25 cellular contexts compared by ENCODE assay signal in genomic region chr10:85513450-85513849, GRCh38.
"Had no signal": no experiment of that assay in that cellular context is flagged by ENCODE, and none has a peak within 500 bp of the region (broad histone marks: within the 10 kb centered on the region; RNA-seq: fewer than 3 reads in every experiment).

No MANE protein-coding gene starts in this region.

- H2AFZ ChIP-seq: parathyroid adenoma had no signal

- H3K27ac ChIP-seq: esophagus squamous epithelium, left lung, parathyroid adenoma, right lobe of liver, thoracic aorta, tibial nerve, upper lobe of left lung had no signal

- DNase-seq: cortex of kidney; effector memory CD8-positive, alpha-beta T cell; erythroblast; esophagus squamous epithelium; foreskin melanocyte; hypothalamus; left cardiac atrium; left lung; mesenchymal stem cell; mucosa of descending colon; naive B cell; right lobe of liver; small intestine; stimulated activated CD4-positive, alpha-beta T cell treated with anti-CD3 and anti-CD28 coated beads, Interleukin-15, amount 100 ng/mL, for 24 hours; stimulated activated CD4-positive, alpha-beta T cell treated with anti-CD3 and anti-CD28 coated beads, Interleukin-2, amount 100 ng/mL, for 48 hours; stimulated activated naive B cell treated with anti-CD40 and anti-IgM and Interleukin-4, amounts not matched to agents 10 μg/mL and 1 μg/mL and 100 μg/mL, for 72 hours; upper lobe of left lung had no signal

- H3K27ac Mint-ChIP-seq: effector memory CD8-positive, alpha-beta T cell; mesothelial cell of epicardium; naive B cell; natural killer cell treated with Interleukin-12 subunit alpha and Interleukin-12 subunit beta and Interleukin-15 and Interleukin-18, amount 100 ng/mL, for 72 hours; progenitor cell of endocrine pancreas; stimulated activated naive B cell treated with anti-CD40 and anti-IgM and Interleukin-4, amounts not matched to agents 10 μg/mL and 1 μg/mL and 100 μg/mL, for 72 hours; stimulated activated naive CD8-positive, alpha-beta T cell treated with anti-CD3 and anti-CD28 coated beads, Interleukin-15, Interleukin-2, amounts not matched to agents 100 ng/mL and 50 ng/mL, for 24 hours had no signal

- H3K79me2 ChIP-seq: parathyroid adenoma had no signal

- H3K4me1 Mint-ChIP-seq: mesothelial cell of epicardium; naive B cell; stimulated activated naive B cell treated with anti-CD40 and anti-IgM and Interleukin-4, amounts not matched to agents 10 μg/mL and 1 μg/mL and 100 μg/mL, for 72 hours had no signal

- H3K9me3 Mint-ChIP-seq: effector memory CD8-positive, alpha-beta T cell; neural crest cell; stimulated activated naive B cell treated with anti-CD40 and anti-IgM and Interleukin-4, amounts not matched to agents 10 μg/mL and 1 μg/mL and 100 μg/mL, for 72 hours; stimulated activated naive CD8-positive, alpha-beta T cell treated with anti-CD3 and anti-CD28 coated beads, Interleukin-15, Interleukin-2, amounts not matched to agents 100 ng/mL and 50 ng/mL, for 24 hours had no signal

- H3K27me3 ChIP-seq: esophagus squamous epithelium, left lung, right lobe of liver, tibial nerve, upper lobe of left lung had no signal

- H3K27me3 Mint-ChIP-seq: natural killer cell treated with Interleukin-12 subunit alpha and Interleukin-12 subunit beta and Interleukin-15 and Interleukin-18, amount 100 ng/mL, for 72 hours; stimulated activated naive B cell treated with anti-CD40 and anti-IgM and Interleukin-4, amounts not matched to agents 10 μg/mL and 1 μg/mL and 100 μg/mL, for 72 hours had no signal

- H3K4me3 Mint-ChIP-seq: effector memory CD8-positive, alpha-beta T cell; mesothelial cell of epicardium; naive B cell; natural killer cell treated with Interleukin-12 subunit alpha and Interleukin-12 subunit beta and Interleukin-15 and Interleukin-18, amount 100 ng/mL, for 72 hours; neural crest cell; stimulated activated naive B cell treated with anti-CD40 and anti-IgM and Interleukin-4, amounts not matched to agents 10 μg/mL and 1 μg/mL and 100 μg/mL, for 72 hours; stimulated activated naive CD8-positive, alpha-beta T cell treated with anti-CD3 and anti-CD28 coated beads, Interleukin-15, Interleukin-2, amounts not matched to agents 100 ng/mL and 50 ng/mL, for 24 hours had no signal

- H3K36me3 ChIP-seq: esophagus squamous epithelium, left lung, right lobe of liver, thoracic aorta, tibial nerve, upper lobe of left lung had no signal

- H3K9me3 ChIP-seq: esophagus squamous epithelium, left lung, mucosa of descending colon, right lobe of liver, thoracic aorta, tibial nerve, upper lobe of left lung had no signal

- H3K36me3 Mint-ChIP-seq: mesothelial cell of epicardium; naive B cell; natural killer cell treated with Interleukin-12 subunit alpha and Interleukin-12 subunit beta and Interleukin-15 and Interleukin-18, amount 100 ng/mL, for 72 hours; stimulated activated naive B cell treated with anti-CD40 and anti-IgM and Interleukin-4, amounts not matched to agents 10 μg/mL and 1 μg/mL and 100 μg/mL, for 72 hours had no signal

- H3K9ac ChIP-seq: parathyroid adenoma had no signal

- H3K4me1 ChIP-seq: esophagus squamous epithelium, left lung, parathyroid adenoma, right lobe of liver, tibial nerve, upper lobe of left lung had no signal

- H3K4me3 ChIP-seq: esophagus squamous epithelium, left lung, mucosa of descending colon, right lobe of liver, thoracic aorta, tibial nerve, upper lobe of left lung had no signal
